Comparison of ENCODE assay signal across 7 cellular contexts in the genomic region with DNA sequence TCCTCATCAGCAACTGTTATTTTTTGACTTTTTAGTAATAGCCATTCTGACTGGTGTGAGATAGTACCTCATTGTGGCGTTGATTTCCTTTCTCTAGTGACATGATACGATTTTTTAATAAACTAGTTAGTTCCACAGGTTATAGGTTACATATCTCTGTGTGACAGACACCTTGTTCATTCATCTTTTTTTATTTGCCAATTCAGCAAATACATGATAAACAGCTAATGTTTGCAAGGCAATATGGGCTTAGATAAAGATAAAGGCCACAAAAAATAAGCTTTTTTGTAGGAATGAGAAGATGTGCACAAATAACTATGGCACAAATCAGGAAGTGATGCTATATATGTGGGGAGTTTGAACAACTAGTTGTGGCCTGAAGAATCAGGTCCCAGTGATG.
"Had no signal": no experiment of that assay in that cellular context is flagged by ENCODE, and none has a peak within 500 bp of the region (broad histone marks: within the 10 kb centered on the region; RNA-seq: fewer than 3 reads in every experiment).

No MANE protein-coding gene starts in this region.

- DNase-seq: GM23248, GOT3, H9, HCEC 1CT, Kasumi-1, KG1 had no signal

- H2AFZ ChIP-seq: GM23248 had no signal

- H3K27ac ChIP-seq: GM23248, HL-60 had no signal

- H3K4me3 ChIP-seq: GM23248 had no signal

- H3K9ac ChIP-seq: GM23248 had no signal
